In the genomic region with DNA sequence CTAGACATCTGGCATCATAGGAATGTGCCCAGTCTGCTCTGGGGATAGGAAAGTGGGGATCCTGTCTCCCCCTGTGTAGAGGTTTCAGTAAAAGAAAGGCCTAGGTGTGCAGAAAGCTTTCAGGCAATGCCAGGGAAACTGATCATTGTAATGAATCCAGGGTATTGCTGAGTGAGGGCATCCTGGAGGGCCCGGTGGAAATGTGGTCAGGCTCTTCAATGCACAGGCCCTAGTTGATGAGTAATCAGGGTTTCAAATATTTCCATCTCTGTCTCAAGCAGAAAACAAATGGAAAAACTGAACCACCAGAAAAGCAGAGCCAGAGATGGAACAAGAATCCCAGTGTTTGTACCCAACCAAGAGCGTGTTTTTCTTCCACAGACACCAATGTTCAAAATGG, we compare ENCODE assay signal across 1 cellular context.
TF ChIP-seq lines count a peak whose summit lies in the region.

No MANE protein-coding gene starts in this region.

TF ChIP-seq in HepG2, 621 proteins besides CTCF, POLR2A, EP300 and RAD21:
- TF ChIP-seq, protein P1, sequence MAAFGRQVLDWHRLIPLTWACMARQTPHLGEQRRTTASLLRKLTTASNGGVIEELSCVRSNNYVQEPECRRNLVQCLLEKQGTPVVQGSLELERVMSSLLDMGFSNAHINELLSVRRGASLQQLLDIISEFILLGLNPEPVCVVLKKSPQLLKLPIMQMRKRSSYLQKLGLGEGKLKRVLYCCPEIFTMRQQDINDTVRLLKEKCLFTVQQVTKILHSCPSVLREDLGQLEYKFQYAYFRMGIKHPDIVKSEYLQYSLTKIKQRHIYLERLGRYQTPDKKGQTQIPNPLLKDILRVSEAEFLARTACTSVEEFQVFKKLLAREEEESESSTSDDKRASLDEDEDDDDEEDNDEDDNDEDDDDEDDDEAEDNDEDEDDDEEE (CRISPR knock-in tag; IDR thresholded peaks at IDR 0.05) = no peak
TF ChIP-seq in HepG2: peak in this region for 0.
